In genomic region chr1:5954964-5955363, GRCh38 we compare ENCODE assay signal across 24 cellular contexts. TPM values are rescaled to one million over a fixed set of nuclear protein-coding genes. Genes with fewer than 3 reads are reported as not detected.
DNase-seq lines count a peak whose midpoint lies in the region; ATAC-seq, FAIRE-seq and TF ChIP-seq lines count a peak whose summit lies in the region.
"Had no signal": no experiment of that assay in that cellular context is flagged by ENCODE, and none has a peak within 500 bp of the region (broad histone marks: within the 10 kb centered on the region; RNA-seq: fewer than 3 reads in every experiment).

No MANE protein-coding gene starts in this region.

- no peak overlapping the region for H3K4me2 ChIP-seq in OCI-LY7 (ENCODE audit: low read length)
- H3K4me2 ChIP-seq in GM12878 (ENCODE audit: control insufficient read depth, insufficient read depth), result no peak overlapping the region

- no peak overlapping the region for H3K4me3 ChIP-seq in GM12864 (ENCODE audit: low read depth, low read length)
- H3K4me3 ChIP-seq in OCI-LY7 (ENCODE audit: low read depth, low read length, poor library complexity, severe bottlenecking), result no peak overlapping the region
- no peak overlapping the region for H3K4me3 ChIP-seq in GM12878
- H3K4me3 ChIP-seq: HAP-1, heart right ventricle, K562, SK-N-MC had no signal

- no peak for TF ChIP-seq POLR2A in GM12878 (IDR thresholded peaks at IDR 0.05; ENCODE audit: low read depth, low read length)

- H3K9me3 ChIP-seq in OCI-LY7 (ENCODE audit: low read length) (no peaks in the 10 kb centered on the region), GM12878 (replicated peaks; ENCODE audit: control insufficient read depth, insufficient read depth, low read length) (no peaks in the 10 kb centered on the region)
- H3K9me3 ChIP-seq: HAP-1, heart right ventricle had no signal

- no peak overlapping the region for H3K27ac Mint-ChIP-seq in activated CD4-positive, alpha-beta T cell treated with anti-CD3 and anti-CD28 coated beads for 36 hours
- H3K27ac Mint-ChIP-seq: activated naive CD8-positive, alpha-beta T cell had no signal

- no TSS peak for BruUV-seq in OCI-LY7 (replicated peaks; lab: Mats Ljungman, UMichigan)
- BruUV-seq in GM12878 (replicated peaks; lab: Mats Ljungman, UMichigan), result no TSS peak

- H3K27ac ChIP-seq in OCI-LY7 (ENCODE audit: low read depth, low read length, poor library complexity, severe bottlenecking) (no peak overlapping the region), GM12878 (ENCODE audit: control insufficient read depth, insufficient read depth) (no peak overlapping the region)
- H3K27ac ChIP-seq: heart right ventricle, SK-N-MC had no signal

- SMC1A ChIA-PET in GM12878 (lab: Charles Lee; ENCODE audit: uncharacterized antibody, unreplicated experiment), result no interaction called here

- CTCF ChIA-PET in activated CD4-positive, alpha-beta T cell treated with anti-CD3 and anti-CD28 coated beads for 36 hours (lab: Charles Lee), result no interaction called here
- CTCF ChIA-PET in OCI-LY7 (lab: Charles Lee; ENCODE audit: unreplicated experiment), result no interaction called here
- CTCF ChIA-PET in GM12878 (lab: Yijun Ruan, JAX), result interaction anchor here (1.6 kb wide), 1 partner anchor 230 kb away, joined by 3 read pairs; no protein-coding TSS in a partner anchor

- POLR2A ChIA-PET in activated CD4-positive, alpha-beta T cell treated with anti-CD3 and anti-CD28 coated beads for 36 hours (lab: Charles Lee), result no interaction called here
- POLR2A ChIA-PET in OCI-LY7 (lab: Charles Lee) (no interaction called here), GM12878 (lab: Charles Lee) (no interaction called here)

- H3K9me3 Mint-ChIP-seq in activated CD4-positive, alpha-beta T cell treated with anti-CD3 and anti-CD28 coated beads for 36 hours (ENCODE audit: low read depth), result no peaks in the 10 kb centered on the region

- H3K9ac ChIP-seq in GM12878 (ENCODE audit: control insufficient read depth, insufficient read depth, low read length), result no peak overlapping the region

- no peaks in the 10 kb centered on the region for H3K27me3 Mint-ChIP-seq in activated CD4-positive, alpha-beta T cell treated with anti-CD3 and anti-CD28 coated beads for 36 hours
- H3K27me3 Mint-ChIP-seq: activated naive CD8-positive, alpha-beta T cell had no signal

- H3K4me3 Mint-ChIP-seq in activated CD4-positive, alpha-beta T cell treated with anti-CD3 and anti-CD28 coated beads for 36 hours, result no peak overlapping the region
- H3K4me3 Mint-ChIP-seq: activated naive CD8-positive, alpha-beta T cell had no signal

- whole genome bisulfite sequencing in GM12878 (ENCODE audit: insufficient coverage, insufficient replicate concordance, low lambda C conversion rate, missing lambda C conversion rate), result 29% methylated on average over 5 of the region's 5 CpGs

- in situ Hi-C loops in GM12878 (cut with MboI), result no loop called here

- H3K4me1 ChIP-seq in OCI-LY7 (ENCODE audit: insufficient read depth, low read length, poor library complexity, severe bottlenecking) (peaks cover 9% of the 10 kb centered on the region), GM12878 (ENCODE audit: control insufficient read depth, insufficient read depth, low read length) (no peaks in the 10 kb centered on the region)
- H3K4me1 ChIP-seq: HAP-1, heart right ventricle had no signal

- TF ChIP-seq CTCF in GM12864 (IDR thresholded peaks at IDR 0.05; ENCODE audit: low read depth, low read length, missing control alignments) (no peak), OCI-LY7 (conservative IDR thresholded peaks at IDR 0.05; ENCODE audit: low read length) (no peak), GM12878 (IDR thresholded peaks at IDR 0.05 in 2 of 3, conservative IDR thresholded peaks at IDR 0.05 in 1 of 3; ENCODE audit: control insufficient read depth in 2 of 3, extremely low read depth in 1 of 3, insufficient read depth in 1 of 3, low read depth in 3 of 3, low read length in 3 of 3) (no peak)

- H3K79me2 ChIP-seq in OCI-LY7 (ENCODE audit: insufficient read depth, low read depth, low read length) (no peaks in the 10 kb centered on the region), GM12878 (ENCODE audit: control insufficient read depth, insufficient read depth, low read length) (no peaks in the 10 kb centered on the region)

- TF ChIP-seq RAD21 in GM12878 (IDR thresholded peaks at IDR 0.05; ENCODE audit: insufficient read depth, low read depth, low read length), result no peak

- peaks cover 15% of the 10 kb centered on the region for H3K36me3 Mint-ChIP-seq in activated CD4-positive, alpha-beta T cell treated with anti-CD3 and anti-CD28 coated beads for 36 hours (ENCODE audit: low read depth)

- no peaks in the 10 kb centered on the region for H3K27me3 ChIP-seq in GM12878 (replicated peaks in 1 of 2; ENCODE audit: control insufficient read depth in 2 of 2, insufficient read depth in 2 of 2, low read length in 1 of 2)
- H3K27me3 ChIP-seq: heart right ventricle had no signal

- H3K4me1 Mint-ChIP-seq in activated CD4-positive, alpha-beta T cell treated with anti-CD3 and anti-CD28 coated beads for 36 hours, result peaks cover 15% of the 10 kb centered on the region

- H4K20me1 ChIP-seq in OCI-LY7 (ENCODE audit: insufficient read depth, low read length), result no peaks in the 10 kb centered on the region
- H4K20me1 ChIP-seq in GM12878 (ENCODE audit: control insufficient read depth, insufficient read depth), result no peaks in the 10 kb centered on the region

- no peak for TF ChIP-seq EP300 in GM12878 (IDR thresholded peaks at IDR 0.05; ENCODE audit: borderline replicate concordance in 1 of 2, control insufficient read depth in 1 of 2, low read depth in 2 of 2, low read length in 2 of 2)

- FAIRE-seq in GM12878 (lab: Jason Lieb, UNC), result peak; percentile 31
- FAIRE-seq: K562, small intestine had no signal

- H3K9me2 ChIP-seq in OCI-LY7 (ENCODE audit: insufficient read depth, low read length), result no peaks in the 10 kb centered on the region

- intact Hi-C loops in activated CD4-positive, alpha-beta T cell treated with anti-CD3 and anti-CD28 coated beads for 36 hours (cut with DNase I, micrococcal nuclease), result no loop called here
- intact Hi-C loops in OCI-LY7 (cut with micrococcal nuclease; ENCODE audit: unreplicated experiment) (no loop called here), GM12878 (cut with micrococcal nuclease; ENCODE audit: unreplicated experiment) (no loop called here)

- DNase-seq in activated CD4-positive, alpha-beta T cell treated with anti-CD3 and anti-CD28 coated beads for 36 hours, result no peak
- DNase-seq in activated CD4-positive, alpha-beta T cell treated with anti-CD3 and anti-CD28 coated beads, Interleukin-2, amount 50 U/mL, for 4 hours, result no peak
- DNase-seq in GM12864 (ENCODE audit: low read depth) (peak; percentile 22), OCI-LY7 (ENCODE audit: low spot score) (peak; percentile 39), GM12878 (ENCODE audit: low read depth, low spot score) (peak; percentile 3), NCI-H2081 treated with DMSO at 0.1 percent for 48 hours (lab: John Stamatoyannopoulos, UW) (no peak)
- DNase-seq in stimulated activated naive CD4-positive, alpha-beta T cell treated with Interleukin-2 at 50 U/mL for 16 hours (lab: John Stamatoyannopoulos, UW), result no peak
- DNase-seq: COR-L47; DMS79 treated with DMSO at 0.1 percent for 48 hours; erythroblast; foreskin fibroblast; heart right ventricle; left cardiac atrium; NCI-H146; NCI-H69; occipital lobe; RPMI8226; small intestine; stimulated activated CD4-positive, alpha-beta T cell treated with anti-CD3 and anti-CD28 coated beads, Interleukin-4, amount 100 ng/mL, for 1 hour had no signal

- H2AFZ ChIP-seq in OCI-LY7 (ENCODE audit: low read length), result no peak overlapping the region
- no peak overlapping the region for H2AFZ ChIP-seq in GM12878 (ENCODE audit: control insufficient read depth, low read depth, low read length)

- RAD21 ChIA-PET in GM12878 (lab: Charles Lee; ENCODE audit: unreplicated experiment), result no interaction called here

- ATAC-seq in activated CD4-positive, alpha-beta T cell treated with anti-CD3 and anti-CD28 coated beads for 36 hours, result peak; percentile 68
- peak; percentile 74 for ATAC-seq in GM12878
- no peak for ATAC-seq in GM21737 (IDR thresholded peaks at IDR 0.05; ENCODE audit: unreplicated experiment)
- ATAC-seq: heart right ventricle, K562, left cardiac atrium had no signal

- peaks cover 8% of the 10 kb centered on the region; the same call in 1 of the 2 replicates for H3K36me3 ChIP-seq in OCI-LY7 (ENCODE audit: insufficient read depth, low read length)
- no peaks in the 10 kb centered on the region; a peak in 2 of 4 replicates for H3K36me3 ChIP-seq in GM12878 (ENCODE audit: control insufficient read depth in 2 of 2, insufficient read depth in 2 of 2, low read length in 1 of 2)

TF ChIP-seq in GM12878, 131 proteins besides CTCF, POLR2A, EP300 and RAD21 (continues in another document):
- TF ChIP-seq MLLT1 (IDR thresholded peaks at IDR 0.05), result no peak

RNA-seq across cellular contexts. Expression of gene NPHP4, which starts 37.3 kb away (rescaled TPM):
- 10 to 100 TPM; 12.9 to 14.1 TPM for total RNA-seq in activated CD4-positive, alpha-beta T cell treated with anti-CD3 and anti-CD28 coated beads for 36 hours
- 9.2 and 13.4 TPM in 2 replicates for total RNA-seq in OCI-LY7 (2014; rRNA removed; shearing (Covaris generic))
- total RNA-seq in OCI-LY7 (2022) (23.0 and 24.2 TPM in 2 replicates), GM12878 (2014; rRNA removed) (3.2 and 3.8 TPM in 2 replicates), GM12878 (2014; rRNA removed; fragmentation: Illumina TruSeq; extraction: Trizol) (2.1 TPM in 2 replicates), GM12878 (2021) (8.3 and 10.5 TPM in 2 replicates)
- 33.2 and 39.6 TPM in 2 replicates for total RNA-seq in GM12878 (2013; cell fraction: nucleolus; rRNA removed)
- polyA plus RNA-seq in GM12878 (2011; ENCODE audit: low read depth), result 1.9 TPM
- polyA plus RNA-seq in GM12878 (2011; rRNA removed) (1.6 and 2.9 TPM in 2 replicates), GM12878 (2014; fragmentation: Illumina TruSeq; extraction: Trizol) (1.4 and 2.6 TPM in 2 replicates), GM12878 (2014; fragmentation: Nextera tagmentation; extraction: Ambion mirVana) (under 1 TPM; 0.16 to 0.66 TPM), GM12878 (2014; rRNA removed) (5.3 and 6.8 TPM in 2 replicates), GM12878 (2016; fragmentation: Nextera tagmentation; extraction: Ambion mirVana) (1 to 10 TPM; 3.3 TPM)
- polyA plus RNA-seq in GM12878 (2011; cell fraction: cytosol; rRNA removed), result 3.3 and 4.8 TPM in 2 replicates
- polyA plus RNA-seq in GM12878 (2011; cell fraction: nucleus; rRNA removed), result 41.4 and 46.9 TPM in 2 replicates
- 4.5 and 4.6 TPM in 2 replicates for polyA plus RNA-seq in GM12878 (2012)
- 5.6 and 11.7 TPM in 2 replicates for polyA minus RNA-seq in GM12878 (2011; rRNA and poly(A)+ RNA removed)
- 3.8 and 4.0 TPM in 2 replicates for polyA minus RNA-seq in GM12878 (2011; cell fraction: cytosol; rRNA and poly(A)+ RNA removed)
- polyA minus RNA-seq in GM12878 (2011; cell fraction: nucleus; rRNA and poly(A)+ RNA removed), result 11.2 and 18.5 TPM in 2 replicates

Comparison
In these comparisons a context has a peak if more than half of its experiments do, and no peak if none do; other contexts are left out.
1. DNase-seq: peak in GM12864 (single experiment), OCI-LY7 (single experiment) and GM12878 (single experiment); none in activated CD4-positive, alpha-beta T cell treated with anti-CD3 and anti-CD28 coated beads for 36 hours (single experiment), activated CD4-positive, alpha-beta T cell treated with anti-CD3 and anti-CD28 coated beads, Interleukin-2, amount 50 U/mL, for 4 hours (0 of 2), NCI-H2081 treated with DMSO at 0.1 percent for 48 hours (single experiment) and stimulated activated naive CD4-positive, alpha-beta T cell treated with Interleukin-2 at 50 U/mL for 16 hours (single experiment).